In genomic region chr1:241419986-241420385, GRCh38 we compare ENCODE assay signal across 1 cellular context.
TF ChIP-seq lines count a peak whose summit lies in the region.

No MANE protein-coding gene starts in this region.

TF ChIP-seq in IMR-90, 13 proteins besides CTCF, POLR2A, EP300 and RAD21:
- TF ChIP-seq RFX5 (IDR thresholded peaks at IDR 0.05; ENCODE audit: low read depth, low read length) (no peak), CEBPB (IDR thresholded peaks at IDR 0.05; ENCODE audit: low read depth, low read length) (no peak), CHD1 (IDR thresholded peaks at IDR 0.05; ENCODE audit: low read depth, low read length) (no peak), ELK1 (IDR thresholded peaks at IDR 0.05; ENCODE audit: borderline replicate concordance, low read depth, low read length) (no peak), RCOR1 (IDR thresholded peaks at IDR 0.05; ENCODE audit: insufficient replicate concordance, low read length) (no peak), SMC3 (IDR thresholded peaks at IDR 0.05; ENCODE audit: low read depth, low read length) (no peak), FOS (IDR thresholded peaks at IDR 0.05; ENCODE audit: low read depth, low read length) (no peak), MXI1 (IDR thresholded peaks at IDR 0.05; ENCODE audit: borderline replicate concordance, low read depth, low read length) (no peak), BHLHE40 (IDR thresholded peaks at IDR 0.05; ENCODE audit: low read depth, low read length) (no peak), NFE2L2 (IDR thresholded peaks at IDR 0.05; ENCODE audit: low read depth, low read length) (no peak), MAZ (IDR thresholded peaks at IDR 0.05; ENCODE audit: borderline replicate concordance, low read depth, low read length) (no peak), MAFK (IDR thresholded peaks at IDR 0.05; ENCODE audit: low read depth, low read length) (no peak)
- TF ChIP-seq, protein P1, sequence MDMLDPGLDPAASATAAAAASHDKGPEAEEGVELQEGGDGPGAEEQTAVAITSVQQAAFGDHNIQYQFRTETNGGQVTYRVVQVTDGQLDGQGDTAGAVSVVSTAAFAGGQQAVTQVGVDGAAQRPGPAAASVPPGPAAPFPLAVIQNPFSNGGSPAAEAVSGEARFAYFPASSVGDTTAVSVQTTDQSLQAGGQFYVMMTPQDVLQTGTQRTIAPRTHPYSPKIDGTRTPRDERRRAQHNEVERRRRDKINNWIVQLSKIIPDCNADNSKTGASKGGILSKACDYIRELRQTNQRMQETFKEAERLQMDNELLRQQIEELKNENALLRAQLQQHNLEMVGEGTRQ (IDR thresholded peaks at IDR 0.05; ENCODE audit: low read depth, low read length): no peak
